ENCODE assay signal across 15 cellular contexts in the genomic region with DNA sequence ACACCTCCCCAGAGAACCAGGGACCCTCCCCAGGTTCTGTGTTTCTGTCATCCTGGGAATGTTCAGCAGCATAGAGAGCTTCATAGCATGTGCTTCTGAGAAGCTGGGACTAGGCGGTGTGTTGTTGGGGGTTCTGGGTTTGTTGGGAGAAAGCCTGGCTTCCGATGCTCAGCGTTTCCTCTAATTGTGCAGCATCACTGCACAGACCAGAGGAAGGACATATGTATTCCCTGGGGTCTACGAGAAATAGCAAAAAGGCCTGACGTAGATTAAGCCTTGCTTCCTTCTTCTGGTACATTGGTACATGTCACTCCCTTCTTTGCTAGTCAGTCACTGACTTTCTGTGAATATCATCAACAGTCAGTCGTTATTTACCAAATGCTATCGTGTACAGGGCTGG.
DNase-seq lines count a peak whose midpoint lies in the region; ATAC-seq, FAIRE-seq and TF ChIP-seq lines count a peak whose summit lies in the region.
"Had no signal": no experiment of that assay in that cellular context is flagged by ENCODE, and none has a peak within 500 bp of the region (broad histone marks: within the 10 kb centered on the region; RNA-seq: fewer than 3 reads in every experiment).

No MANE protein-coding gene starts in this region.

- H3K9me3 Mint-ChIP-seq in activated CD4-positive, alpha-beta T cell treated with anti-CD3 and anti-CD28 coated beads, Interleukin-2, amount 10 ng/mL, durations not matched to agents 7 days and 5 days, result peaks cover 15% of the 10 kb centered on the region

- POLR2A ChIA-PET in activated CD4-positive, alpha-beta T cell treated with anti-CD3 and anti-CD28 coated beads, Interleukin-2, amount 10 ng/mL, durations not matched to agents 7 days and 5 days (lab: Charles Lee), result no interaction called here
- POLR2A ChIA-PET in PC-9 (lab: Charles Lee; ENCODE audit: unreplicated experiment), result no interaction called here

- H3K4me1 Mint-ChIP-seq in activated CD4-positive, alpha-beta T cell treated with anti-CD3 and anti-CD28 coated beads, Interleukin-2, amount 10 ng/mL, durations not matched to agents 7 days and 5 days, result peaks cover 7% of the 10 kb centered on the region

- 57 to 61% methylated on average over 7 of the region's 7 CpGs for WGBS in heart right ventricle, 2 donors

- H3K9me3 ChIP-seq in heart right ventricle, result peaks cover 0 to 20% (median 0%) of the 10 kb centered on the region in 11 donors
- peaks cover 0 to 5% (median 0%) of the 10 kb centered on the region in 3 donors for H3K9me3 ChIP-seq in gastrocnemius medialis
- H3K9me3 ChIP-seq in PC-9 (ENCODE audit: insufficient read depth, low read depth), result no peaks in the 10 kb centered on the region

- no peaks in the 10 kb centered on the region for H3K9me2 ChIP-seq in PC-9 (ENCODE audit: insufficient read depth)

- intact Hi-C loops in heart right ventricle (cut with DNase I) (loop anchor here in 3 of 10 donors (5.0 to 10.0 kb wide), 4 partner anchors 70 to 237 kb away; no protein-coding TSS in a partner anchor), gastrocnemius medialis (cut with DNase I; ENCODE audit: low total_unique reads) (no loop called here), PC-9 (cut with micrococcal nuclease; ENCODE audit: unreplicated experiment) (no loop called here)

- BruUV-seq in PC-9 (replicated peaks; lab: Mats Ljungman, UMichigan), result no TSS peak

- H3F3A ChIP-seq in PC-9 (ENCODE audit: insufficient read depth, low read depth), result no peaks in the 10 kb centered on the region

- DNase-seq in GM12892 (ENCODE audit: insufficient read length), result no peak
- peak; percentile 40 for DNase-seq in NB4 (ENCODE audit: low read depth)
- DNase-seq in heart right ventricle, result peak in 1 of 2 donors; percentile 32
- no peak for DNase-seq in gastrocnemius medialis
- DNase-seq in activated CD4-positive, alpha-beta T cell treated with anti-CD3 and anti-CD28 coated beads, Interleukin-2, amount 10 ng/mL, durations not matched to agents 7 days and 5 days, result no peak
- no peak for DNase-seq in stimulated activated CD4-positive, alpha-beta T cell treated with anti-CD3 and anti-CD28 coated beads, Interleukin-2, amount 100 ng/mL, for 48 hours
- DNase-seq in activated CD4-positive, alpha-beta T cell treated with anti-CD3 and anti-CD28 coated beads for 1 hour, result no peak
- DNase-seq in PC-9, result no peak
- DNase-seq: COR-L47, HCEC 1CT, MV-4-11, NCI-H146, NCI-H226, NCI-H526 treated with DMSO at 0.1 percent for 48 hours had no signal

- no peak overlapping the region for H3K4me2 ChIP-seq in PC-9

- H4K20me1 ChIP-seq in PC-9 (ENCODE audit: insufficient read depth), result no peaks in the 10 kb centered on the region

- peak overlapping the region; percentile 29 to 88 (median 70) for H3K27ac ChIP-seq in heart right ventricle
- H3K27ac ChIP-seq in gastrocnemius medialis, result peak overlapping the region in 3 of 4 donors; percentile 19 to 47 (median 46)
- H3K27ac ChIP-seq in PC-9, result no peak overlapping the region
- H3K27ac ChIP-seq: SK-N-MC had no signal

- peak; percentile 77 for FAIRE-seq in GM12892 (lab: Jason Lieb, UNC)

- TF ChIP-seq CTCF in NB4 (IDR thresholded peaks at IDR 0.05; ENCODE audit: low read depth, low read length) (no peak), heart right ventricle (IDR thresholded peaks at IDR 0.05) (no peak), gastrocnemius medialis (IDR thresholded peaks at IDR 0.05 in 4 of 5, conservative IDR thresholded peaks at IDR 0.05 in 1 of 5) (no peak), PC-9 (conservative IDR thresholded peaks at IDR 0.05) (no peak)

- no peaks in the 10 kb centered on the region for H3K36me3 Mint-ChIP-seq in activated CD4-positive, alpha-beta T cell treated with anti-CD3 and anti-CD28 coated beads, Interleukin-2, amount 10 ng/mL, durations not matched to agents 7 days and 5 days (ENCODE audit: low read depth)

- H3K4me1 ChIP-seq in heart right ventricle, result peaks cover 0 to 47% (median 8%) of the 10 kb centered on the region in 9 donors
- peaks cover 0 to 3% of the 10 kb centered on the region in 2 donors for H3K4me1 ChIP-seq in gastrocnemius medialis
- peaks cover 6% of the 10 kb centered on the region; the same call in 1 of the 2 replicates for H3K4me1 ChIP-seq in PC-9 (replicated peaks; ENCODE audit: insufficient read depth)

- H3K27me3 ChIP-seq in heart right ventricle (no peaks in the 10 kb centered on the region), gastrocnemius medialis (no peaks in the 10 kb centered on the region), PC-9 (ENCODE audit: insufficient read depth, low read depth) (no peaks in the 10 kb centered on the region)

- H3K79me2 ChIP-seq in PC-9 (ENCODE audit: low read depth), result no peaks in the 10 kb centered on the region

- no peak overlapping the region for H3K4me3 Mint-ChIP-seq in activated CD4-positive, alpha-beta T cell treated with anti-CD3 and anti-CD28 coated beads, Interleukin-2, amount 10 ng/mL, durations not matched to agents 7 days and 5 days

- H3K36me3 ChIP-seq in heart right ventricle, result no peaks in the 10 kb centered on the region
- H3K36me3 ChIP-seq in gastrocnemius medialis, result no peaks in the 10 kb centered on the region
- no peaks in the 10 kb centered on the region for H3K36me3 ChIP-seq in PC-9 (ENCODE audit: low read depth)

- no peak overlapping the region for H3K27ac Mint-ChIP-seq in activated CD4-positive, alpha-beta T cell treated with anti-CD3 and anti-CD28 coated beads, Interleukin-2, amount 10 ng/mL, durations not matched to agents 7 days and 5 days

- in situ Hi-C loops in gastrocnemius medialis (cut with MboI; ENCODE audit: low sequenced_read_pairs in 4 of 4), result no loop called here

- peaks cover 2% of the 10 kb centered on the region for H3K27me3 Mint-ChIP-seq in activated CD4-positive, alpha-beta T cell treated with anti-CD3 and anti-CD28 coated beads, Interleukin-2, amount 10 ng/mL, durations not matched to agents 7 days and 5 days

- H3K4me3 ChIP-seq in NB4 (ENCODE audit: low read depth, low read length) (no peak overlapping the region), heart right ventricle (no peak overlapping the region), gastrocnemius medialis (no peak overlapping the region), PC-9 (no peak overlapping the region)
- H3K4me3 ChIP-seq: SK-N-MC had no signal

- peak; percentile 65 to 94 (median 87) for ATAC-seq in heart right ventricle
- ATAC-seq in gastrocnemius medialis, result peak; percentile 69 to 77

- TF ChIP-seq POLR2A in GM12892 (IDR thresholded peaks at IDR 0.05; ENCODE audit: low read depth, low read length) (no peak), NB4 (IDR thresholded peaks at IDR 0.05; ENCODE audit: extremely low read depth, insufficient read length) (no peak), gastrocnemius medialis (IDR thresholded peaks at IDR 0.05) (no peak)

- no peak overlapping the region for H2AFZ ChIP-seq in PC-9

- CTCF ChIA-PET in activated CD4-positive, alpha-beta T cell treated with anti-CD3 and anti-CD28 coated beads, Interleukin-2, amount 10 ng/mL, durations not matched to agents 7 days and 5 days (lab: Charles Lee), result interaction anchor here (0.6 kb wide), 1 partner anchor 138 kb away, joined by 5 read pairs; no protein-coding TSS in a partner anchor
- CTCF ChIA-PET in PC-9 (lab: Charles Lee), result no interaction called here
